9 cellular contexts compared by ENCODE assay signal in genomic region chr15:63497642-63498100, GRCh38. TPM values are rescaled to one million over a fixed set of nuclear protein-coding genes. Genes with fewer than 3 reads are reported as not detected.
DNase-seq lines count a peak whose midpoint lies in the region; ATAC-seq lines count a peak whose summit lies in the region.
"Had no signal": no experiment of that assay in that cellular context is flagged by ENCODE, and none has a peak within 500 bp of the region (broad histone marks: within the 10 kb centered on the region; RNA-seq: fewer than 3 reads in every experiment).

No MANE protein-coding gene starts in this region.

- DNase-seq in SKM-1 treated with dmso at 0.1 percent for 144 hours (lab: John Stamatoyannopoulos, UW; ENCODE audit: unreplicated experiment) (peak; percentile 97), sciatic nerve (ENCODE audit: low spot score) (no peak), NCI-H2107 treated with DMSO at 0.1 percent for 48 hours (lab: John Stamatoyannopoulos, UW; ENCODE audit: unreplicated experiment) (no peak), kidney glomerular epithelial cell (lab: John Stamatoyannopoulos, UW) (no peak), NCI-H2029 (lab: John Stamatoyannopoulos, UW) (no peak)
- no peak for DNase-seq in activated naive CD4-positive, alpha-beta T cell treated with anti-CD3 and anti-CD28 coated beads, Interleukin-2, amount 50 U/mL, for 72 hours (ENCODE audit: low spot score in 2 of 2)

- no peaks in the 10 kb centered on the region for H3K36me3 Mint-ChIP-seq in activated naive CD4-positive, alpha-beta T cell treated with anti-CD3 and anti-CD28 coated beads, Interleukin-2, amount 50 U/mL, for 72 hours
- H3K36me3 Mint-ChIP-seq: IgD-negative memory B cell had no signal

- H3K9me3 Mint-ChIP-seq in activated naive CD4-positive, alpha-beta T cell treated with anti-CD3 and anti-CD28 coated beads, Interleukin-2, amount 50 U/mL, for 72 hours, result no peaks in the 10 kb centered on the region
- H3K9me3 Mint-ChIP-seq: IgD-negative memory B cell had no signal

- ATAC-seq in GM18520 (IDR thresholded peaks at IDR 0.05; ENCODE audit: unreplicated experiment) (peak; percentile 32), sciatic nerve (peak; percentile 12), GM19455 (IDR thresholded peaks at IDR 0.05; ENCODE audit: unreplicated experiment) (no peak)
- ATAC-seq in activated naive CD4-positive, alpha-beta T cell treated with anti-CD3 and anti-CD28 coated beads, Interleukin-2, amount 50 U/mL, for 72 hours, result peak; percentile 48 to 59

- intact Hi-C loops in sciatic nerve (cut with DNase I), result no loop called here

- no peak overlapping the region for H3K27ac Mint-ChIP-seq in activated naive CD4-positive, alpha-beta T cell treated with anti-CD3 and anti-CD28 coated beads, Interleukin-2, amount 50 U/mL, for 72 hours
- H3K27ac Mint-ChIP-seq: IgD-negative memory B cell had no signal

RNA-seq across cellular contexts. Expression of gene USP3, which starts 6.7 kb away (rescaled TPM):
- total RNA-seq in activated naive CD4-positive, alpha-beta T cell treated with anti-CD3 and anti-CD28 coated beads, Interleukin-2, amount 50 U/mL, for 72 hours, result 10 to 100 TPM; 71.4 to 81.4 TPM
- 58.2 TPM for total RNA-seq in sciatic nerve
